8 cellular contexts compared by ENCODE assay signal in genomic region chr6:30626484-30627366, GRCh38. TPM values are rescaled to one million over a fixed set of nuclear protein-coding genes. Genes with fewer than 3 reads are reported as not detected.
DNase-seq lines count a peak whose midpoint lies in the region; ATAC-seq lines count a peak whose summit lies in the region.

Gene ATAT1 (plus strand): TSS chr6:30626874.

- H3K9ac ChIP-seq in endocrine pancreas (ENCODE audit: control insufficient read depth, insufficient read depth, low read length), result peak within 1 kb of the TSS; percentile 89

- DNase-seq in AML-193 (lab: John Stamatoyannopoulos, UW), result peak; percentile 61 to 62
- DNase-seq in GM19240 (ENCODE audit: insufficient read length, low spot score), result peak; percentile 81
- peak; percentile 74 to 84 for DNase-seq in NOMO-1 (lab: John Stamatoyannopoulos, UW; ENCODE audit: unreplicated experiment in 2 of 2)
- DNase-seq in activated CD8-positive, alpha-beta memory T cell treated with anti-CD3 and anti-CD28 coated beads, Interleukin-2, amount 50 U/mL, for 1 hour (ENCODE audit: extremely low read depth), result peak; percentile 77
- DNase-seq in stimulated activated CD8-positive, alpha-beta memory T cell treated with anti-CD3 and anti-CD28 coated beads, Interleukin-15, amount 100 ng/mL, for 24 hours (ENCODE audit: low read depth), result peak; percentile 78

- peak; percentile 75 for ATAC-seq in HG03520 (IDR thresholded peaks at IDR 0.05; ENCODE audit: unreplicated experiment)

- H3K27ac ChIP-seq in mesodermal cell (ENCODE audit: low read depth, low read length, severe bottlenecking), result peak within 1 kb of the TSS; percentile 88

- H3K4me3 ChIP-seq in endocrine pancreas (ENCODE audit: control insufficient read depth, insufficient read depth, low read length) (peak within 1 kb of the TSS; percentile 54), mesodermal cell (ENCODE audit: extremely low read depth, insufficient read depth, low read length, poor library complexity, severe bottlenecking) (peak within 1 kb of the TSS; percentile 65)

- H3K9me3 ChIP-seq in endocrine pancreas (ENCODE audit: control insufficient read depth, low read length), result no peaks in the 10 kb centered on the region
- H3K9me3 ChIP-seq in mesodermal cell (ENCODE audit: control insufficient read depth, low read length), result no peaks in the 10 kb centered on the region

- WGBS in mesodermal cell (ENCODE audit: insufficient coverage in 2 of 2), 2 experiments, result 9% methylated on average over 29 to 33 of the region's 36 CpGs

- no peaks in the 10 kb centered on the region for H3K27me3 ChIP-seq in endocrine pancreas (ENCODE audit: control insufficient read depth, insufficient read depth, low read length)

- H3K4me1 ChIP-seq in endocrine pancreas (ENCODE audit: control insufficient read depth, insufficient read depth, low read length) (no peaks in the 10 kb centered on the region), mesodermal cell (ENCODE audit: control insufficient read depth, insufficient read depth, low read length, poor library complexity, severe bottlenecking) (peaks cover 4% of the 10 kb centered on the region)

- no peaks in the 10 kb centered on the region for H3K36me3 ChIP-seq in endocrine pancreas (ENCODE audit: control insufficient read depth, insufficient read depth, low read length)
- H3K36me3 ChIP-seq in mesodermal cell (ENCODE audit: control insufficient read depth, insufficient read depth, low read length), result peaks cover 84% of the 10 kb centered on the region

RNA-seq across cellular contexts. Expression of gene ATAT1, which starts in this region (rescaled TPM):
- 44.6 TPM for polyA plus RNA-seq in mesodermal cell (2013, experiment 1 of 2)
- 38.9 TPM for polyA plus RNA-seq in mesodermal cell (2013, experiment 2 of 2)

Comparison
In these comparisons a context has a peak if more than half of its experiments do, and no peak if none do; other contexts are left out.
1. Peak in every context shown above with its lines: DNase-seq, ATAC-seq, H3K4me3 ChIP-seq and H3K27ac ChIP-seq.